1 cellular context compared by ENCODE assay signal in the genomic region with DNA sequence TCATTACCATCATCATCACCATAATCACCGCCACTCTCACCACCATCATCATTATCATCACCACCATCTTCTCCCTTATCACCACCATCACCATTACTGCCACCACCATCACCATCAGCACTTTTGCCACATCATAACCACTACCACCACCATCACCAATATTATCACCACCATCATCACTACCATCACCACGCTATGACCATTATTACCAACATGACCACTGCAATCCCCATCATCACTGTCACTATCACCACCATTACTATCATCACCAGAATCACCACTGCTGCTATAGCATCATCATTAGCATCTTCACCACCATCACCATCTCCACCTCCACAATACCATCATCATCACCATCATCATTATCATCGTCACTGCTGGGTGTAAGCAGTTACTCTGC.
TF ChIP-seq lines count a peak whose summit lies in the region.

No MANE protein-coding gene starts in this region.

TF ChIP-seq in HepG2, 621 proteins besides CTCF, POLR2A, EP300 and RAD21:
- TF ChIP-seq MEIS2 (CRISPR knock-in tag; IDR thresholded peaks at IDR 0.05) (no peak), FOXA1 (IDR thresholded peaks at IDR 0.05) (0 out of 2 replicates have a peak, but pooled peaks have one; percentile 16), FOXA1 (CRISPR knock-in tag; IDR thresholded peaks at IDR 0.05) (no peak), ZNF562 (CRISPR knock-in tag; IDR thresholded peaks at IDR 0.05; ENCODE audit: borderline replicate concordance) (no peak), ZNF629 (CRISPR knock-in tag; conservative IDR thresholded peaks at IDR 0.05) (no peak), NR2C2 (CRISPR knock-in tag; IDR thresholded peaks at IDR 0.05; ENCODE audit: borderline replicate concordance) (no peak), IKZF1 (IDR thresholded peaks at IDR 0.05) (0 out of 2 replicates have a peak, but pooled peaks have one; percentile 62), CREB1 (IDR thresholded peaks at IDR 0.05) (peak; percentile 92), CREB1 (CRISPR knock-in tag; IDR thresholded peaks at IDR 0.05) (no peak), ATM (IDR thresholded peaks at IDR 0.05; ENCODE audit: borderline replicate concordance) (peak; percentile 77; the same call in 1 of the 2 replicates), FOXP1 (IDR thresholded peaks at IDR 0.05) (peak; percentile 62; the same call in 1 of the 2 replicates), FOXP1 (CRISPR knock-in tag; IDR thresholded peaks at IDR 0.05) (no peak), NFYB (CRISPR knock-in tag; IDR thresholded peaks at IDR 0.05) (no peak), NBN (conservative IDR thresholded peaks at IDR 0.05) (peak; percentile 96), SOX6 (IDR thresholded peaks at IDR 0.05) (0 out of 2 replicates have a peak, but pooled peaks have one; percentile 62), SOX6 (CRISPR knock-in tag; IDR thresholded peaks at IDR 0.05) (no peak), ZNF207 (IDR thresholded peaks at IDR 0.05; ENCODE audit: borderline replicate concordance) (peak; percentile 68; the same call in 1 of the 2 replicates), ZNF282 (IDR thresholded peaks at IDR 0.05; ENCODE audit: partially characterized antibody) (peak; percentile 52), KDM1A (CRISPR knock-in tag; IDR thresholded peaks at IDR 0.05) (no peak), TBX3 (IDR thresholded peaks at IDR 0.05; ENCODE audit: borderline replicate concordance) (no peak), ZSCAN9 (CRISPR knock-in tag; IDR thresholded peaks at IDR 0.05; ENCODE audit: borderline replicate concordance) (no peak), MAF1 (CRISPR knock-in tag; IDR thresholded peaks at IDR 0.05; ENCODE audit: borderline replicate concordance) (no peak), PHF20 (CRISPR knock-in tag; IDR thresholded peaks at IDR 0.05) (no peak), GTF2F1 (IDR thresholded peaks at IDR 0.05; ENCODE audit: low read length) (no peak), U2AF1 (optimal IDR thresholded peaks at IDR 0.05; ENCODE audit: low read depth, low read length) (no peak), ZNF326 (CRISPR knock-in tag; IDR thresholded peaks at IDR 0.05; ENCODE audit: borderline replicate concordance) (no peak), PHB2 (IDR thresholded peaks at IDR 0.05; ENCODE audit: partially characterized antibody) (peak; percentile 70), NFRKB (IDR thresholded peaks at IDR 0.05) (peak; percentile 53), PLRG1 (conservative IDR thresholded peaks at IDR 0.05) (0 out of 2 replicates have a peak, but pooled peaks have one; percentile 87), TEAD3 (CRISPR knock-in tag; optimal IDR thresholded peaks at IDR 0.05; ENCODE audit: borderline replicate concordance) (no peak), ZMAT3 (CRISPR knock-in tag; conservative IDR thresholded peaks at IDR 0.05) (no peak), ZNF775 (CRISPR knock-in tag; IDR thresholded peaks at IDR 0.05; ENCODE audit: borderline replicate concordance) (no peak), NONO (IDR thresholded peaks at IDR 0.05) (0 out of 2 replicates have a peak, but pooled peaks have one; percentile 44), NONO (CRISPR knock-in tag; conservative IDR thresholded peaks at IDR 0.05) (no peak), ZNF563 (CRISPR knock-in tag; IDR thresholded peaks at IDR 0.05) (no peak), ZFP36L2 (CRISPR knock-in tag; IDR thresholded peaks at IDR 0.05) (no peak), MXD4 (CRISPR knock-in tag; IDR thresholded peaks at IDR 0.05) (no peak), IKZF4 (CRISPR knock-in tag; IDR thresholded peaks at IDR 0.05; ENCODE audit: borderline replicate concordance, low read depth, not compliant biosample characterization) (no peak)
- TF ChIP-seq, protein P1, sequence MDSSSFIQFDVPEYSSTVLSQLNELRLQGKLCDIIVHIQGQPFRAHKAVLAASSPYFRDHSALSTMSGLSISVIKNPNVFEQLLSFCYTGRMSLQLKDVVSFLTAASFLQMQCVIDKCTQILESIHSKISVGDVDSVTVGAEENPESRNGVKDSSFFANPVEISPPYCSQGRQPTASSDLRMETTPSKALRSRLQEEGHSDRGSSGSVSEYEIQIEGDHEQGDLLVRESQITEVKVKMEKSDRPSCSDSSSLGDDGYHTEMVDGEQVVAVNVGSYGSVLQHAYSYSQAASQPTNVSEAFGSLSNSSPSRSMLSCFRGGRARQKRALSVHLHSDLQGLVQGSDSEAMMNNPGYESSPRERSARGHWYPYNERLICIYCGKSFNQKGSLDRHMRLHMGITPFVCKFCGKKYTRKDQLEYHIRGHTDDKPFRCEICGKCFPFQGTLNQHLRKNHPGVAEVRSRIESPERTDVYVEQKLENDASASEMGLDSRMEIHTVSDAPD (CRISPR knock-in tag; IDR thresholded peaks at IDR 0.05) = no peak
- TF ChIP-seq, protein P2, sequence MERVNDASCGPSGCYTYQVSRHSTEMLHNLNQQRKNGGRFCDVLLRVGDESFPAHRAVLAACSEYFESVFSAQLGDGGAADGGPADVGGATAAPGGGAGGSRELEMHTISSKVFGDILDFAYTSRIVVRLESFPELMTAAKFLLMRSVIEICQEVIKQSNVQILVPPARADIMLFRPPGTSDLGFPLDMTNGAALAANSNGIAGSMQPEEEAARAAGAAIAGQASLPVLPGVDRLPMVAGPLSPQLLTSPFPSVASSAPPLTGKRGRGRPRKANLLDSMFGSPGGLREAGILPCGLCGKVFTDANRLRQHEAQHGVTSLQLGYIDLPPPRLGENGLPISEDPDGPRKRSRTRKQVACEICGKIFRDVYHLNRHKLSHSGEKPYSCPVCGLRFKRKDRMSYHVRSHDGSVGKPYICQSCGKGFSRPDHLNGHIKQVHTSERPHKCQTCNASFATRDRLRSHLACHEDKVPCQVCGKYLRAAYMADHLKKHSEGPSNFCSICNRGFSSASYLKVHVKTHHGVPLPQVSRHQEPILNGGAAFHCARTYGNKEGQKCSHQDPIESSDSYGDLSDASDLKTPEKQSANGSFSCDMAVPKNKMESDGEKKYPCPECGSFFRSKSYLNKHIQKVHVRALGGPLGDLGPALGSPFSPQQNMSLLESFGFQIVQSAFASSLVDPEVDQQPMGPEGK (CRISPR knock-in tag; IDR thresholded peaks at IDR 0.05) = no peak
- TF ChIP-seq, protein P3, sequence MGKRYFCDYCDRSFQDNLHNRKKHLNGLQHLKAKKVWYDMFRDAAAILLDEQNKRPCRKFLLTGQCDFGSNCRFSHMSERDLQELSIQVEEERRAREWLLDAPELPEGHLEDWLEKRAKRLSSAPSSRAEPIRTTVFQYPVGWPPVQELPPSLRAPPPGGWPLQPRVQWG (CRISPR knock-in tag; IDR thresholded peaks at IDR 0.05; ENCODE audit: borderline replicate concordance, low read depth) = no peak
- TF ChIP-seq, protein P4, sequence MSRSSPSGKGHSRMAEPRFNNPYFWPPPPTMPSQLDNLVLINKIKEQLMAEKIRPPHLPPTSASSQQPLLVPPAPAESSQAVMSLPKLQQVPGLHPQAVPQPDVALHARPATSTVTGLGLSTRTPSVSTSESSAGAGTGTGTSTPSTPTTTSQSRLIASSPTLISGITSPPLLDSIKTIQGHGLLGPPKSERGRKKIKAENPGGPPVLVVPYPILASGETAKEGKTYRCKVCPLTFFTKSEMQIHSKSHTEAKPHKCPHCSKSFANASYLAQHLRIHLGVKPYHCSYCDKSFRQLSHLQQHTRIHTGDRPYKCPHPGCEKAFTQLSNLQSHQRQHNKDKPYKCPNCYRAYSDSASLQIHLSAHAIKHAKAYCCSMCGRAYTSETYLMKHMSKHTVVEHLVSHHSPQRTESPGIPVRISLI (CRISPR knock-in tag; IDR thresholded peaks at IDR 0.05; ENCODE audit: borderline replicate concordance) = no peak
- TF ChIP-seq, protein P5, sequence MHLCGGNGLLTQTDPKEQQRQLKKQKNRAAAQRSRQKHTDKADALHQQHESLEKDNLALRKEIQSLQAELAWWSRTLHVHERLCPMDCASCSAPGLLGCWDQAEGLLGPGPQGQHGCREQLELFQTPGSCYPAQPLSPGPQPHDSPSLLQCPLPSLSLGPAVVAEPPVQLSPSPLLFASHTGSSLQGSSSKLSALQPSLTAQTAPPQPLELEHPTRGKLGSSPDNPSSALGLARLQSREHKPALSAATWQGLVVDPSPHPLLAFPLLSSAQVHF (CRISPR knock-in tag; IDR thresholded peaks at IDR 0.05) = no peak
- TF ChIP-seq, protein P6, sequence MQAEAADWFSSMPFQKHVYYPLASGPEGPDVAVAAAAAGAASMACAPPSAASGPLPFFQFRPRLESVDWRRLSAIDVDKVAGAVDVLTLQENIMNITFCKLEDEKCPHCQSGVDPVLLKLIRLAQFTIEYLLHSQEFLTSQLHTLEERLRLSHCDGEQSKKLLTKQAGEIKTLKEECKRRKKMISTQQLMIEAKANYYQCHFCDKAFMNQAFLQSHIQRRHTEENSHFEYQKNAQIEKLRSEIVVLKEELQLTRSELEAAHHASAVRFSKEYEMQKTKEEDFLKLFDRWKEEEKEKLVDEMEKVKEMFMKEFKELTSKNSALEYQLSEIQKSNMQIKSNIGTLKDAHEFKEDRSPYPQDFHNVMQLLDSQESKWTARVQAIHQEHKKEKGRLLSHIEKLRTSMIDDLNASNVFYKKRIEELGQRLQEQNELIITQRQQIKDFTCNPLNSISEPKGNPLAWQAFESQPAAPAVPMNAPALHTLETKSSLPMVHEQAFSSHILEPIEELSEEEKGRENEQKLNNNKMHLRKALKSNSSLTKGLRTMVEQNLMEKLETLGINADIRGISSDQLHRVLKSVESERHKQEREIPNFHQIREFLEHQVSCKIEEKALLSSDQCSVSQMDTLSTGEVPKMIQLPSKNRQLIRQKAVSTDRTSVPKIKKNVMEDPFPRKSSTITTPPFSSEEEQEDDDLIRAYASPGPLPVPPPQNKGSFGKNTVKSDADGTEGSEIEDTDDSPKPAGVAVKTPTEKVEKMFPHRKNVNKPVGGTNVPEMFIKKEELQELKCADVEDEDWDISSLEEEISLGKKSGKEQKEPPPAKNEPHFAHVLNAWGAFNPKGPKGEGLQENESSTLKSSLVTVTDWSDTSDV (CRISPR knock-in tag; IDR thresholded peaks at IDR 0.05) = no peak
- TF ChIP-seq, protein P7, sequence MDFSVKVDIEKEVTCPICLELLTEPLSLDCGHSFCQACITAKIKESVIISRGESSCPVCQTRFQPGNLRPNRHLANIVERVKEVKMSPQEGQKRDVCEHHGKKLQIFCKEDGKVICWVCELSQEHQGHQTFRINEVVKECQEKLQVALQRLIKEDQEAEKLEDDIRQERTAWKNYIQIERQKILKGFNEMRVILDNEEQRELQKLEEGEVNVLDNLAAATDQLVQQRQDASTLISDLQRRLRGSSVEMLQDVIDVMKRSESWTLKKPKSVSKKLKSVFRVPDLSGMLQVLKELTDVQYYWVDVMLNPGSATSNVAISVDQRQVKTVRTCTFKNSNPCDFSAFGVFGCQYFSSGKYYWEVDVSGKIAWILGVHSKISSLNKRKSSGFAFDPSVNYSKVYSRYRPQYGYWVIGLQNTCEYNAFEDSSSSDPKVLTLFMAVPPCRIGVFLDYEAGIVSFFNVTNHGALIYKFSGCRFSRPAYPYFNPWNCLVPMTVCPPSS (IDR thresholded peaks at IDR 0.05) = peak; percentile 87
- TF ChIP-seq, protein P8, sequence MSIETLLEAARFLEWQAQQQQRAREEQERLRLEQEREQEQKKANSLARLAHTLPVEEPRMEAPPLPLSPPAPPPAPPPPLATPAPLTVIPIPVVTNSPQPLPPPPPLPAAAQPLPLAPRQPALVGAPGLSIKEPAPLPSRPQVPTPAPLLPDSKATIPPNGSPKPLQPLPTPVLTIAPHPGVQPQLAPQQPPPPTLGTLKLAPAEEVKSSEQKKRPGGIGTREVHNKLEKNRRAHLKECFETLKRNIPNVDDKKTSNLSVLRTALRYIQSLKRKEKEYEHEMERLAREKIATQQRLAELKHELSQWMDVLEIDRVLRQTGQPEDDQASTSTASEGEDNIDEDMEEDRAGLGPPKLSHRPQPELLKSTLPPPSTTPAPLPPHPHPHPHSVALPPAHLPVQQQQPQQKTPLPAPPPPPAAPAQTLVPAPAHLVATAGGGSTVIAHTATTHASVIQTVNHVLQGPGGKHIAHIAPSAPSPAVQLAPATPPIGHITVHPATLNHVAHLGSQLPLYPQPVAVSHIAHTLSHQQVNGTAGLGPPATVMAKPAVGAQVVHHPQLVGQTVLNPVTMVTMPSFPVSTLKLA (IDR thresholded peaks at IDR 0.05) = peak; percentile 43; the same call in 1 of the 2 replicates
